13 cellular contexts compared by ENCODE assay signal in genomic region chr9:99336005-99336404, GRCh38.
DNase-seq lines count a peak whose midpoint lies in the region; ATAC-seq and TF ChIP-seq lines count a peak whose summit lies in the region.
"Had no signal": no experiment of that assay in that cellular context is flagged by ENCODE, and none has a peak within 500 bp of the region (broad histone marks: within the 10 kb centered on the region; RNA-seq: fewer than 3 reads in every experiment).

No MANE protein-coding gene starts in this region.

- POLR2A ChIA-PET in A673 (lab: Charles Lee; ENCODE audit: low non-redundant PET), result no interaction called here
- POLR2A ChIA-PET in PC-9 (lab: Charles Lee; ENCODE audit: unreplicated experiment), result no interaction called here

- no peaks in the 10 kb centered on the region for H3F3A ChIP-seq in PC-9 (ENCODE audit: insufficient read depth, low read depth)

- H3K27me3 ChIP-seq in A673 (replicated peaks; ENCODE audit: insufficient read depth, low read depth, low read length, poor library complexity) (no peaks in the 10 kb centered on the region), PC-9 (ENCODE audit: insufficient read depth, low read depth) (no peaks in the 10 kb centered on the region)

- H3K9me3 ChIP-seq in A673 (ENCODE audit: low read depth, low read length, poor library complexity, severe bottlenecking) (no peaks in the 10 kb centered on the region), PC-9 (ENCODE audit: insufficient read depth, low read depth) (no peaks in the 10 kb centered on the region)

- no peaks in the 10 kb centered on the region for H3K36me3 ChIP-seq in A673 (ENCODE audit: insufficient read depth, low read length, poor library complexity, severe bottlenecking)
- no peaks in the 10 kb centered on the region for H3K36me3 ChIP-seq in PC-9 (ENCODE audit: low read depth)

- intact Hi-C loops in A673 (cut with micrococcal nuclease; ENCODE audit: unreplicated experiment) (no loop called here), PC-9 (cut with micrococcal nuclease; ENCODE audit: unreplicated experiment) (no loop called here), left cardiac atrium (cut with DNase I) (no loop called here)

- CTCF ChIA-PET in A673 (lab: Charles Lee) (no interaction called here), PC-9 (lab: Charles Lee) (no interaction called here)

- H3K4me3 ChIP-seq in A673 (ENCODE audit: low read depth, low read length, poor library complexity, severe bottlenecking) (no peak overlapping the region), GM12865 (ENCODE audit: low read depth, low read length) (no peak overlapping the region), PC-9 (no peak overlapping the region)
- H3K4me3 ChIP-seq: SK-N-MC had no signal

- H4K20me1 ChIP-seq in PC-9 (ENCODE audit: insufficient read depth), result no peaks in the 10 kb centered on the region

- BruUV-seq in A673 (replicated peaks; lab: Mats Ljungman, UMichigan), result no TSS peak
- BruUV-seq in PC-9 (replicated peaks; lab: Mats Ljungman, UMichigan), result no TSS peak

- peak; percentile 30 for DNase-seq in A673 (ENCODE audit: low spot score)
- peak; percentile 18 for DNase-seq in GM12865 (ENCODE audit: low read depth)
- no peak for DNase-seq in PC-9
- no peak for DNase-seq in left cardiac atrium
- DNase-seq in GM10266 (ENCODE audit: extremely low spot score), result no peak
- no peak for DNase-seq in GOT3 (lab: John Stamatoyannopoulos, UW)
- DNase-seq in NCI-H2081 treated with DMSO at 0.1 percent for 48 hours (lab: John Stamatoyannopoulos, UW), result no peak
- DNase-seq: KBM-7, NCI-H1436 treated with DMSO at 0.1 percent for 48 hours, NCI-H2107, NCI-H345, T-helper 1 cell had no signal

- H2AFZ ChIP-seq in PC-9, result no peak overlapping the region

- peak overlapping the region; percentile 41 for H3K4me2 ChIP-seq in PC-9

- H3K27ac ChIP-seq in A673 (ENCODE audit: low read depth, low read length, poor library complexity, severe bottlenecking) (no peak overlapping the region), PC-9 (no peak overlapping the region)
- H3K27ac ChIP-seq: SK-N-MC had no signal

- no peaks in the 10 kb centered on the region for H3K9me2 ChIP-seq in PC-9 (ENCODE audit: insufficient read depth)

- H3K4me1 ChIP-seq in A673 (ENCODE audit: insufficient read depth, low read length, poor library complexity, severe bottlenecking) (peaks cover 21% of the 10 kb centered on the region), PC-9 (replicated peaks; ENCODE audit: insufficient read depth) (peaks cover 14% of the 10 kb centered on the region)

- TF ChIP-seq CTCF in A673 (conservative IDR thresholded peaks at IDR 0.05; ENCODE audit: low read depth, low read length), result no peak
- TF ChIP-seq CTCF in GM12865 (IDR thresholded peaks at IDR 0.05; ENCODE audit: insufficient read depth, low read depth, low read length, missing control alignments), result no peak
- no peak for TF ChIP-seq CTCF in PC-9 (conservative IDR thresholded peaks at IDR 0.05)
- TF ChIP-seq CTCF in GM10266 (IDR thresholded peaks at IDR 0.05; ENCODE audit: control insufficient read depth, insufficient read depth, low read depth, missing control alignments), result no peak

- ATAC-seq in left cardiac atrium, result peak; percentile 49 to 65

- no peaks in the 10 kb centered on the region for H3K79me2 ChIP-seq in PC-9 (ENCODE audit: low read depth)

Comparison
In these comparisons a context has a peak if more than half of its experiments do, and no peak if none do; other contexts are left out.
1. DNase-seq: peak in A673 (single experiment) and GM12865 (single experiment); none in PC-9 (0 of 2), left cardiac atrium (single experiment), GM10266 (single experiment), GOT3 (single experiment) and NCI-H2081 treated with DMSO at 0.1 percent for 48 hours (single experiment).